ENCODE assay signal across 33 cellular contexts in genomic region chr21:40783404-40783803, GRCh38.
"Had no signal": no experiment of that assay in that cellular context is flagged by ENCODE, and none has a peak within 500 bp of the region (broad histone marks: within the 10 kb centered on the region; RNA-seq: fewer than 3 reads in every experiment).

No MANE protein-coding gene starts in this region.

- H3K27me3 ChIP-seq: adrenal gland, ascending aorta, body of pancreas, brain microvascular endothelial cell, breast epithelium, cardiac muscle cell had no signal

- DNase-seq: activated effector memory CD4-positive, alpha-beta T cell treated with anti-CD3 and anti-CD28 coated beads, Interleukin-2, amount 50 U/mL, for 16 hours; activated effector memory CD4-positive, alpha-beta T cell treated with Interleukin-2 at 50 U/mL for 16 hours; activated gamma-delta T cell; activated gamma-delta T cell treated with Interleukin-2 at 50 U/mL for 16 hours; activated naive CD4-positive, alpha-beta T cell; activated naive CD4-positive, alpha-beta T cell treated with anti-CD3 and anti-CD28 coated beads for 36 hours; activated naive CD4-positive, alpha-beta T cell treated with anti-CD3 and anti-CD28 coated beads, Interleukin-2, amount 10 ng/mL, durations not matched to agents 7 days and 5 days; activated naive CD4-positive, alpha-beta T cell treated with anti-CD3 and anti-CD28 coated beads, Interleukin-2, amount 50 U/mL, for 16 hours; activated naive CD4-positive, alpha-beta T cell treated with Interleukin-2 at 50 U/mL for 16 hours; activated naive CD8-positive, alpha-beta T cell treated with anti-CD3 and anti-CD28 coated beads for 36 hours; activated naive CD8-positive, alpha-beta T cell treated with anti-CD3 and anti-CD28 coated beads, Interleukin-2, amount 10 ng/mL, durations not matched to agents 7 days and 5 days; activated naive CD8-positive, alpha-beta T cell treated with anti-CD3 and anti-CD28 coated beads, Interleukin-2, amount 50 U/mL, for 24 hours; activated T-cell treated with anti-CD3 and anti-CD28 coated beads, Interleukin-2, amount 50 U/mL, for 24 hours; activated T-cell treated with anti-CD3 and anti-CD28 coated beads, Interleukin-2, amount 50 U/mL, for 4 hours; activated T-cell treated with anti-CD3 and anti-CD28 coated beads, Interleukin-2, amount 50 U/mL, for 48 hours; activated T-cell treated with anti-CD3 and anti-CD28 coated beads, Interleukin-2, amount 50 U/mL, for 72 hours; adrenal gland; amniotic stem cell; amygdala; anterior cingulate cortex; aorta; body of pancreas; brain microvascular endothelial cell; caudate nucleus; central memory CD4-positive, alpha-beta T cell; cerebellar nuclear complex had no signal

- H3K4me3 ChIP-seq: adrenal gland, ascending aorta, body of pancreas, breast epithelium, cardiac muscle cell had no signal

- H3K4me1 ChIP-seq: adrenal gland, ascending aorta, body of pancreas, breast epithelium had no signal

- H3K9me3 ChIP-seq: adrenal gland, ascending aorta, body of pancreas, breast epithelium had no signal

- H3K36me3 ChIP-seq: adrenal gland, ascending aorta, brain microvascular endothelial cell, breast epithelium, cardiac muscle cell had no signal

- FAIRE-seq: astrocyte, bronchial epithelial cell had no signal

- ATAC-seq: activated naive CD4-positive, alpha-beta T cell treated with anti-CD3 and anti-CD28 coated beads, Interleukin-2, amount 50 U/mL, for 72 hours; activated naive CD8-positive, alpha-beta T cell treated with anti-CD3 and anti-CD28 coated beads, Interleukin-2, amount 50 U/mL, for 24 hours; activated T-cell treated with anti-CD3 and anti-CD28 coated beads, Interleukin-2, amount 50 U/mL, for 4 hours; activated T-cell treated with anti-CD3 and anti-CD28 coated beads, Interleukin-2, amount 50 U/mL, for 72 hours; activated T-helper 17 cell treated with anti-CD3 and anti-CD28 coated beads, Interleukin-2, amount 50 U/mL, for 72 hours; body of pancreas had no signal

- H3K27ac ChIP-seq: adrenal gland, ascending aorta, body of pancreas, brain microvascular endothelial cell, breast epithelium, cardiac muscle cell had no signal
